32 cellular contexts compared by ENCODE assay signal in genomic region chr9:136751244-136751643, GRCh38. TPM values are rescaled to one million over a fixed set of nuclear protein-coding genes. Genes with fewer than 3 reads are reported as not detected.
"Had no signal": no experiment of that assay in that cellular context is flagged by ENCODE, and none has a peak within 500 bp of the region (broad histone marks: within the 10 kb centered on the region; RNA-seq: fewer than 3 reads in every experiment).

No MANE protein-coding gene starts in this region.

- H3K4me3 Mint-ChIP-seq: mesothelial cell of epicardium; naive thymus-derived CD4-positive, alpha-beta T cell; nephron; neural progenitor cell had no signal

- H3K27ac Mint-ChIP-seq: mesothelial cell of epicardium; naive thymus-derived CD4-positive, alpha-beta T cell; nephron; neural progenitor cell had no signal

- DNase-seq: cortex of kidney; gastrocnemius medialis; head of caudate nucleus; kidney; mesenchymal stem cell; mucosa of descending colon; naive thymus-derived CD4-positive, alpha-beta T cell; ovary; posterior cingulate gyrus; psoas muscle; right cardiac atrium; stimulated activated CD4-positive, alpha-beta T cell treated with anti-CD3 and anti-CD28 coated beads, Interleukin-1b, Interleukin-23, amount 100 ng/mL, for 48 hours; stimulated activated CD4-positive, alpha-beta T cell treated with anti-CD3 and anti-CD28 coated beads, Interleukin-4, amount 100 ng/mL, for 1 hour; stimulated activated CD8-positive, alpha-beta memory T cell treated with anti-CD3 and anti-CD28 coated beads, Interleukin-4, amount 100 ng/mL, for 48 hours; stimulated activated naive CD4-positive, alpha-beta T cell treated with Interleukin-2 at 50 U/mL for 16 hours; stomach; thyroid gland; trophoblast cell had no signal

- ATAC-seq: esophagus mucosa; gastrocnemius medialis; left lobe of liver; mucosa of descending colon; naive thymus-derived CD4-positive, alpha-beta T cell; psoas muscle; right cardiac atrium had no signal

- H3K36me3 Mint-ChIP-seq: mesothelial cell of epicardium, neural progenitor cell had no signal

- H3K4me1 Mint-ChIP-seq: mesothelial cell of epicardium, nephron, neural progenitor cell had no signal

RNA-seq across cellular contexts. Expression of gene LCN6, which starts 2.9 kb away (rescaled TPM):
- total RNA-seq: dermis microvascular lymphatic vessel endothelial cell; glomerular endothelial cell; left lobe of liver; liver; mesothelial cell of epicardium; naive thymus-derived CD4-positive, alpha-beta T cell; renal cortical epithelial cell; temporal lobe had no signal

RNA-seq across cellular contexts. Expression of gene LCN8, which starts 6.8 kb away (rescaled TPM):
- total RNA-seq: dermis microvascular lymphatic vessel endothelial cell, esophagus mucosa, gastrocnemius medialis, glomerular endothelial cell, kidney, left lobe of liver, liver, mesothelial cell of epicardium, mucosa of descending colon, renal cortical epithelial cell, right cardiac atrium, stomach, subcutaneous adipose tissue, temporal lobe, ureter, vagina had no signal

RNA-seq across cellular contexts. Expression of gene LCN10, which starts 8.5 kb away (rescaled TPM):
- total RNA-seq: glomerular endothelial cell, renal cortical epithelial cell, temporal lobe had no signal

RNA-seq across cellular contexts. Expression of gene LCN15, which starts 13.1 kb away (rescaled TPM):
- total RNA-seq: esophagus mucosa; gastrocnemius medialis; kidney; left lobe of liver; liver; lung; naive thymus-derived CD4-positive, alpha-beta T cell; ovary; renal cortical epithelial cell; stomach; subcutaneous adipose tissue; temporal lobe; thyroid gland; ureter; vagina had no signal
